ENCODE assay signal across 11 cellular contexts in the genomic region with DNA sequence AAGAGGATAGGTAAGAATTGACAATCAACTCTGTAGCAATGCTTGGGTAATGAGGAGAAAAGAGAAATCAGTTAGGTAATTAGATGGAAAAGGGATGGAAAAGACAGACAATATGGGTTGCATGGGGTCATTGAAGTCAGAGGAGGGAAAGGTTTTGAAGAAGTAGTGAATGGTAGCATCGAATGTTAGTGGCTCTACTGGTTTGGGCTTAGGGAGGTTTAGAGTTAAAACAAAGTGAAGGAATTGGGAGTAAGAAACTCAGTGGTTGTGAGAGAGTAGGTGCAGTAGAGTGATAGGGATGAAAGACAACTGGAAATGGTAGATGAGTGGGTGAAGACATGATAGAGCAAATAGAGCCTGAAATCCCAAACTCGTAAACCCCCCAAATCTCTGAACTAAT.
"Had no signal": no experiment of that assay in that cellular context is flagged by ENCODE, and none has a peak within 500 bp of the region (broad histone marks: within the 10 kb centered on the region; RNA-seq: fewer than 3 reads in every experiment).

No MANE protein-coding gene starts in this region.

- H3K9ac ChIP-seq: GM23248 had no signal

- H3K27ac ChIP-seq: GM23248 had no signal

- DNase-seq: GM23248, GOT3, H7, H9, HCEC 1CT, HFFc6 had no signal

- FAIRE-seq: H1, H54 had no signal

- H3K36me3 ChIP-seq: HAP-1 had no signal

- H3K4me2 ChIP-seq: GM23338 had no signal

- H3K4me1 ChIP-seq: HAP-1 had no signal

- H3K4me3 ChIP-seq: GM23248, GM23338, HAP-1 had no signal

- H2AFZ ChIP-seq: GM23248, GM23338 had no signal

- H3K9me3 ChIP-seq: HAP-1 had no signal

- ATAC-seq: GM23338, HCT116 had no signal
